8 cellular contexts compared by ENCODE assay signal in the genomic region with DNA sequence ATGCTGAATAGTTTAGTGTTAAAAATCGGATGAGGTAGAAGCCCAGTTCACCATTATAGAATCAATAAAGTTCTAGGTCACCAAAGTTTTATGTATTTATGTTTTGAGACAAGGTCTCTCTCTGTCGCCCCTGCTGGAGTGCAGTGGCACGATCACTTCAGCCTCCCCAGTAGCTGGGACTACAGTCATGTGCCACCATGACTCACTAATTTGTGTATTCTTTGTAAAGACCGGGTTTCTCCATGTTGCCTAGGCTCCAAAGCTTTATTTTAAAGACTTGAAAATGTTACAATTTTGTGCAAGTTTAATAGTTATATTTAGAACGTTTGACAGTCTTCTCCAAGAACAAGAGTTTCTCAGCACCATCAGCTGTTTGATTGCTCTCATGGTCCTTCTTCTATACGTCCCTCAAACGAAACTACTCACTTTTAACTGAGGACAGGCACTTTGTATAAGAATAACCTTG. TPM values are rescaled to one million over a fixed set of nuclear protein-coding genes. Genes with fewer than 3 reads are reported as not detected.
DNase-seq lines count a peak whose midpoint lies in the region; ATAC-seq, FAIRE-seq and TF ChIP-seq lines count a peak whose summit lies in the region.

No MANE protein-coding gene starts in this region.

- no peak overlapping the region; the same call in 1 of the 2 replicates for H2BK20ac ChIP-seq in IMR-90 (ENCODE audit: low read depth, low read length)

- H3K23ac ChIP-seq in IMR-90 (ENCODE audit: low read depth, low read length) = no peak overlapping the region

- H3K27ac Mint-ChIP-seq in activated B cell treated with CpG ODN at 0.5 μM for 24 hours = peak overlapping the region; percentile 42

- H3K4me2 ChIP-seq in IMR-90 (ENCODE audit: low read depth, low read length) (peak overlapping the region; percentile 78; the same call in 1 of the 2 replicates), endothelial cell of umbilical vein (ENCODE audit: insufficient read depth, low read length) (no peak overlapping the region)

- peak; percentile 89 for FAIRE-seq in endothelial cell of umbilical vein (lab: Jason Lieb, UNC)

- dilution Hi-C loops in IMR-90 (cut with HindIII; ENCODE audit: low sequenced_read_pairs, unreplicated experiment) = no loop called here
- dilution Hi-C loops in endothelial cell of umbilical vein (cut with MboI; ENCODE audit: extremely low pct_ligation_motif_present, low sequenced_read_pairs) = no loop called here

- ATAC-seq in IMR-90 (ENCODE audit: low read depth) (peak; percentile 99), activated B cell treated with CpG ODN at 0.5 μM for 24 hours (ENCODE audit: low read depth) (peak; percentile 87), HG02852 (IDR thresholded peaks at IDR 0.05; ENCODE audit: unreplicated experiment) (no peak), GM18520 (IDR thresholded peaks at IDR 0.05; ENCODE audit: unreplicated experiment) (no peak)

- H4K20me1 ChIP-seq in IMR-90 (ENCODE audit: insufficient read depth, low read length) (no peaks in the 10 kb centered on the region), endothelial cell of umbilical vein (replicated peaks; ENCODE audit: control insufficient read depth, extremely low read depth, insufficient read depth, low read length) (no peaks in the 10 kb centered on the region)

- 0 out of 2 replicates have a peak overlapping the region, but pooled peaks have one; percentile 54 for H3K18ac ChIP-seq in IMR-90 (ENCODE audit: low read depth, low read length)

- H3K4me3 ChIP-seq in IMR-90 (ENCODE audit: insufficient read depth, low read depth, low read length) (no peak overlapping the region), endothelial cell of umbilical vein (replicated peaks in 1 of 3; ENCODE audit: insufficient read depth in 1 of 3, low read depth in 1 of 3, low read length in 3 of 3) (no peak overlapping the region)

- H2AK5ac ChIP-seq in IMR-90 (ENCODE audit: low read depth, low read length) = no peak overlapping the region

- peak; percentile 76 for DNase-seq in DMS53 (lab: John Stamatoyannopoulos, UW)
- DNase-seq in IMR-90 = peak; percentile 84
- DNase-seq in activated B cell treated with CpG ODN at 0.5 μM for 24 hours = no peak
- DNase-seq in endothelial cell of umbilical vein (ENCODE audit: low read depth, low spot score) = peak; percentile 84
- peak; percentile 22 for DNase-seq in occipital lobe (lab: John Stamatoyannopoulos, UW)
- DNase-seq in SHP77 treated with DMSO at 0.1 percent for 48 hours (lab: John Stamatoyannopoulos, UW) = no peak

- peaks cover 13 to 53% of the 10 kb centered on the region in 2 experiments for H3K79me1 ChIP-seq in IMR-90 (ENCODE audit: low read depth in 1 of 2, low read length in 2 of 2)

- no peak overlapping the region for H3K4me3 Mint-ChIP-seq in activated B cell treated with CpG ODN at 0.5 μM for 24 hours

- 0% methylated on average over 1 of the region's 7 CpGs; no CpG with 5 or more reads in 1 of the 2 experiments for WGBS in IMR-90 (ENCODE audit: extremely low coverage in 2 of 2, insufficient read length in 1 of 2), 2 experiments

- TF ChIP-seq POLR2A in IMR-90 (IDR thresholded peaks at IDR 0.05; ENCODE audit: low read depth, low read length) (no peak), endothelial cell of umbilical vein (IDR thresholded peaks at IDR 0.05; ENCODE audit: low read depth, low read length) (no peak)

- peak overlapping the region; percentile 15; the same call in 1 of the 2 replicates for H3K14ac ChIP-seq in IMR-90 (replicated peaks; ENCODE audit: low read depth, low read length)

- H4K8ac ChIP-seq in IMR-90 (ENCODE audit: low read depth in 2 of 2, low read length in 2 of 2) = peak overlapping the region in 1 of 2 experiments; percentile 66; a peak in 2 of 4 replicates

- peak; percentile 44 for TF ChIP-seq RAD21 in IMR-90 (IDR thresholded peaks at IDR 0.05; ENCODE audit: low read length)

- no peak overlapping the region for H3K4ac ChIP-seq in IMR-90 (ENCODE audit: low read depth, low read length)

- POLR2A ChIA-PET in IMR-90 (lab: Charles Lee; ENCODE audit: unreplicated experiment) (no interaction called here), activated B cell treated with CpG ODN at 0.5 μM for 24 hours (lab: Charles Lee) (interaction anchor here (3.0 kb wide), 1 partner anchor 39 kb away, joined by 16 read pairs; the partner anchor contains the start of gene MARF1), endothelial cell of umbilical vein (lab: Charles Lee) (no interaction called here)

- CTCF ChIA-PET in IMR-90 (lab: Yijun Ruan, JAX) (interaction anchor here (0.6 to 2.7 kb wide), 9 partner anchors 8 to 686 kb away, joined by 3 to 14 read pairs (median 3); no protein-coding TSS in a partner anchor), activated B cell treated with CpG ODN at 0.5 μM for 24 hours (lab: Charles Lee) (interaction anchor here (0.8 to 1.1 kb wide), 3 partner anchors 11 to 254 kb away, joined by 3 to 5 read pairs (median 3); no protein-coding TSS in a partner anchor), endothelial cell of umbilical vein (lab: Charles Lee) (interaction anchor here (0.6 to 1.8 kb wide), 15 partner anchors 11 to 438 kb away, joined by 3 to 20 read pairs (median 5); partner anchors contain the start of gene MARF1)

- H3K4me1 Mint-ChIP-seq in activated B cell treated with CpG ODN at 0.5 μM for 24 hours = peaks cover 8% of the 10 kb centered on the region

- H2AK9ac ChIP-seq in IMR-90 (replicated peaks; ENCODE audit: low read depth, low read length, poor library complexity) = no peak overlapping the region

- H3K27me3 Mint-ChIP-seq in activated B cell treated with CpG ODN at 0.5 μM for 24 hours = no peaks in the 10 kb centered on the region

- H3K36me3 Mint-ChIP-seq in activated B cell treated with CpG ODN at 0.5 μM for 24 hours (ENCODE audit: low read depth) = peaks cover 85% of the 10 kb centered on the region

- H3K9me3 ChIP-seq in IMR-90 (ENCODE audit: control insufficient read depth, insufficient read depth, low read length) = no peaks in the 10 kb centered on the region
- no peaks in the 10 kb centered on the region for H3K9me3 ChIP-seq in endothelial cell of umbilical vein (replicated peaks; ENCODE audit: control insufficient read depth, insufficient read depth, low read length)

- peaks cover 9% of the 10 kb centered on the region for H3K79me2 ChIP-seq in endothelial cell of umbilical vein (ENCODE audit: control insufficient read depth, insufficient read depth, low read length)

- H3K27me3 ChIP-seq in IMR-90 (ENCODE audit: control insufficient read depth, insufficient read depth, low read length) (no peaks in the 10 kb centered on the region), endothelial cell of umbilical vein (ENCODE audit: control insufficient read depth in 2 of 2, insufficient read depth in 2 of 2, low read length in 2 of 2) (no peaks in the 10 kb centered on the region)

- H4K91ac ChIP-seq in IMR-90 (ENCODE audit: insufficient read depth, low read depth, low read length) = no peak overlapping the region

- no peaks in the 10 kb centered on the region for H3K9me3 Mint-ChIP-seq in activated B cell treated with CpG ODN at 0.5 μM for 24 hours

- no peak overlapping the region; the same call in 1 of the 2 replicates for H3K56ac ChIP-seq in IMR-90 (ENCODE audit: extremely low read depth, insufficient read depth, low read length)

- TF ChIP-seq CTCF in IMR-90 (conservative IDR thresholded peaks at IDR 0.05; ENCODE audit: low read depth, low read length) = peak; percentile 62
- TF ChIP-seq CTCF in activated B cell treated with CpG ODN at 0.5 μM for 24 hours (IDR thresholded peaks at IDR 0.05) = no peak
- peak; percentile 49 to 68 for TF ChIP-seq CTCF in endothelial cell of umbilical vein (IDR thresholded peaks at IDR 0.05; ENCODE audit: extremely low read depth in 1 of 2, insufficient read depth in 1 of 2, low read depth in 1 of 2, low read length in 2 of 2)

- in situ Hi-C loops in IMR-90 (cut with MboI; ENCODE audit: low sequenced_read_pairs) = no loop called here

- intact Hi-C loops in IMR-90 (cut with micrococcal nuclease) = no loop called here
- intact Hi-C loops in activated B cell treated with CpG ODN at 0.5 μM for 24 hours (cut with micrococcal nuclease) = loop anchor here (1.0 kb wide), 1 partner anchor 255 kb away; no protein-coding TSS in a partner anchor
- intact Hi-C loops in endothelial cell of umbilical vein (cut with micrococcal nuclease) = loop anchor here (1.0 to 2.0 kb wide), 2 partner anchors 39 to 255 kb away; partner anchors contain the start of gene MARF1

- peak overlapping the region; percentile 61; the same call in 1 of the 2 replicates for H4K5ac ChIP-seq in IMR-90 (ENCODE audit: low read depth, low read length)

- H3K36me3 ChIP-seq in IMR-90 (ENCODE audit: control insufficient read depth, insufficient read depth, low read length) (peaks cover 23% of the 10 kb centered on the region), endothelial cell of umbilical vein (ENCODE audit: control insufficient read depth in 2 of 2, extremely low read depth in 1 of 2, insufficient read depth in 2 of 2, low read length in 2 of 2) (peaks cover 8 to 20% of the 10 kb centered on the region in 2 experiments)

- H2AFZ ChIP-seq in IMR-90 (replicated peaks; ENCODE audit: low read length, poor library complexity) = no peak overlapping the region
- H2AFZ ChIP-seq in endothelial cell of umbilical vein (ENCODE audit: low read depth, low read length) = no peak overlapping the region

- BruUV-seq in IMR-90 (replicated peaks; lab: Mats Ljungman, UMichigan) (no TSS peak), endothelial cell of umbilical vein (replicated peaks; lab: Mats Ljungman, UMichigan) (no TSS peak)

- peak overlapping the region; percentile 75 for H2BK5ac ChIP-seq in IMR-90 (ENCODE audit: low read depth, low read length, poor library complexity, severe bottlenecking)

- H3K27ac ChIP-seq in IMR-90 (ENCODE audit: insufficient read depth, low read length) = no peak overlapping the region; the same call in 1 of the 2 replicates
- H3K27ac ChIP-seq in endothelial cell of umbilical vein (ENCODE audit: insufficient read depth, low read depth, low read length) = peak overlapping the region; percentile 42

- H2BK15ac ChIP-seq in IMR-90 (ENCODE audit: low read depth, low read length) = no peak overlapping the region

- peaks cover 2% of the 10 kb centered on the region; the same call in 1 of the 2 replicates for H3K4me1 ChIP-seq in IMR-90 (ENCODE audit: control insufficient read depth, insufficient read depth, low read length)
- H3K4me1 ChIP-seq in endothelial cell of umbilical vein (ENCODE audit: control insufficient read depth, extremely low read depth, insufficient read depth, low read length) = peaks cover 5% of the 10 kb centered on the region

- peak overlapping the region; percentile 31; the same call in 1 of the 2 replicates for H2BK120ac ChIP-seq in IMR-90 (ENCODE audit: low read depth, low read length)

- H3K9ac ChIP-seq in IMR-90 (ENCODE audit: low read depth, low read length) = no peak overlapping the region
- H3K9ac ChIP-seq in endothelial cell of umbilical vein (replicated peaks; ENCODE audit: extremely low read depth, insufficient read depth, low read length) = no peak overlapping the region

- H3K9me1 ChIP-seq in IMR-90 (ENCODE audit: insufficient read depth, low read length) (no peaks in the 10 kb centered on the region; the same call in 1 of the 2 replicates), endothelial cell of umbilical vein (replicated peaks; ENCODE audit: control insufficient read depth, extremely low read depth, insufficient read depth, low read length) (no peaks in the 10 kb centered on the region)

RNA-seq across cellular contexts. Expression of gene NDE1, which starts 32.1 kb away (rescaled TPM):
- 29.2 and 34.4 TPM in 2 replicates for total RNA-seq in IMR-90 (2012; rRNA removed)
- 17.3 and 22.7 TPM in 2 replicates for polyA plus RNA-seq in IMR-90 (2012; rRNA removed)
- 14.0 and 28.0 TPM in 2 replicates for polyA plus RNA-seq in IMR-90 (2012; cell fraction: cytosol; rRNA removed)
- 8.8 and 21.5 TPM in 2 replicates for polyA plus RNA-seq in IMR-90 (2012; cell fraction: nucleus; rRNA removed; ENCODE audit: low replicate concordance)
- 140 and 163 TPM in 2 replicates for total RNA-seq in activated B cell treated with CpG ODN at 0.5 μM for 24 hours
- 89.1 and 90.2 TPM in 2 replicates for total RNA-seq in endothelial cell of umbilical vein
- 26.3 and 28.0 TPM in 2 replicates for polyA plus RNA-seq in endothelial cell of umbilical vein
- 48.8 and 53.7 TPM in 2 replicates for polyA plus RNA-seq in endothelial cell of umbilical vein (2011; cell fraction: cytosol; rRNA removed)
- 39.1 and 46.3 TPM in 2 replicates for polyA plus RNA-seq in endothelial cell of umbilical vein (2011; cell fraction: nucleus; rRNA removed)
- polyA plus RNA-seq in endothelial cell of umbilical vein (2012) = 34.0 and 40.2 TPM in 2 replicates
- 32.1 and 40.4 TPM in 2 replicates for polyA minus RNA-seq in endothelial cell of umbilical vein
- polyA minus RNA-seq in endothelial cell of umbilical vein (2011; cell fraction: cytosol; rRNA and poly(A)+ RNA removed) = 38.9 TPM
- polyA minus RNA-seq in endothelial cell of umbilical vein (2011; cell fraction: nucleus; rRNA and poly(A)+ RNA removed) = 20.3 and 27.6 TPM in 2 replicates
- 4.2 TPM for total RNA-seq in occipital lobe

RNA-seq across cellular contexts. Expression of gene MARF1, which starts 39.2 kb away (rescaled TPM):
- total RNA-seq in IMR-90 (2012; rRNA removed) = 7.8 and 9.0 TPM in 2 replicates
- 11.5 and 12.9 TPM in 2 replicates for polyA plus RNA-seq in IMR-90 (2012; rRNA removed)
- polyA plus RNA-seq in IMR-90 (2012; cell fraction: cytosol; rRNA removed) = 4.4 and 6.7 TPM in 2 replicates
- polyA plus RNA-seq in IMR-90 (2012; cell fraction: nucleus; rRNA removed; ENCODE audit: low replicate concordance) = 13.5 and 38.8 TPM in 2 replicates
- 160 and 186 TPM in 2 replicates for total RNA-seq in activated B cell treated with CpG ODN at 0.5 μM for 24 hours
- total RNA-seq in endothelial cell of umbilical vein = 54.3 and 58.5 TPM in 2 replicates
- 11.5 and 14.6 TPM in 2 replicates for polyA plus RNA-seq in endothelial cell of umbilical vein
- polyA plus RNA-seq in endothelial cell of umbilical vein (2011; cell fraction: cytosol; rRNA removed) = 13.7 and 14.1 TPM in 2 replicates
- 59.8 and 76.4 TPM in 2 replicates for polyA plus RNA-seq in endothelial cell of umbilical vein (2011; cell fraction: nucleus; rRNA removed)
- polyA plus RNA-seq in endothelial cell of umbilical vein (2012) = 19.2 and 26.2 TPM in 2 replicates
- 64.0 and 70.4 TPM in 2 replicates for polyA minus RNA-seq in endothelial cell of umbilical vein
- 12.7 TPM for polyA minus RNA-seq in endothelial cell of umbilical vein (2011; cell fraction: cytosol; rRNA and poly(A)+ RNA removed)
- polyA minus RNA-seq in endothelial cell of umbilical vein (2011; cell fraction: nucleus; rRNA and poly(A)+ RNA removed) = 48.0 and 72.1 TPM in 2 replicates
- 24.0 TPM for total RNA-seq in occipital lobe

Comparison
In these comparisons a context has a peak if more than half of its experiments do, and no peak if none do; other contexts are left out.
1. DNase-seq: peak in DMS53 (single experiment), IMR-90 (single experiment), endothelial cell of umbilical vein (single experiment) and occipital lobe (single experiment); none in activated B cell treated with CpG ODN at 0.5 μM for 24 hours (single experiment) and SHP77 treated with DMSO at 0.1 percent for 48 hours (single experiment).
2. ATAC-seq: peak in IMR-90 (single experiment) and activated B cell treated with CpG ODN at 0.5 μM for 24 hours (single experiment); none in HG02852 (single experiment) and GM18520 (single experiment).